In the genomic region with DNA sequence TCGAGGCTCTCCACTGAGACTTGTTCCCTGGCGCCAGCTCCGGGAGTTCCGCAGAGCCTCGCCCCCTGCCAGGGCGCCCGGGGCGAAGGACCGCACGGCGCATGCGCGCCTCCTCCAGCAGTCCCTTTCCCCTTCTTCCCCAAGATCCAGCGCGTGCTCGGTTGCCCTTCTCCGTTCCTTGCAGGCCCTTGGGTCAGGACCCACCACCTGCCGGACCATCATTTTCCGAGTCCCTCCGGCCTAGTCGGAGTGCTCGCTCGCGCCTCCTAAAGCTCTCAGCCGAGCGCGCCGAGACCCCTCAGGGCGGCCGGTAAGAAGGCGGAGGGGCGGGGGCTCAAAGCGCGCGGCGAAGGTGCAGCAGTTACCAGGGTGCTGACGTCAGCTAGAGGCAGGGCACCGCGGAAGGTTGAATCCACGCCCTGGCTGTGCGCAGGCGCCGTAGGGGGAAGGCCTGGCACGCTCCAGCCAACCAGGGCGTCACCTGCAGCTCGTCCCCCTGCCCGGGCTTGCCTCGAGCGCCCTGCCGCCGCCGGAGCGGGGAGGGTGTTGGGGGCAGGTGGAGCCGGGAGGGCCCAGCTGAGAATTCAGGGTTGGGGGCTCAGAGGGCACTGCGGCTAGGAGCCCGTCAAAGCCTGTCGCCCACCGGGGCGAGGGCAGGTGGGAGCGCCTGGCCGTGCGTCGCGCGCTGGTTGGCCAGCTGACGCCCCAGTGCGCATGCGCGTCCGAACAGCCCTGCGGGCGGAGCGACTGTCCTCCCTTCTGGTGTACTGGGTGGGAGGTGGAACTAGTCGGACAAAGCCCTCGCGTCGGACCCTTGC, we compare ENCODE assay signal across 8 cellular contexts. TPM values are rescaled to one million over a fixed set of nuclear protein-coding genes. Genes with fewer than 3 reads are reported as not detected.
DNase-seq lines count a peak whose midpoint lies in the region; ATAC-seq and TF ChIP-seq lines count a peak whose summit lies in the region.

A gene with protein sequence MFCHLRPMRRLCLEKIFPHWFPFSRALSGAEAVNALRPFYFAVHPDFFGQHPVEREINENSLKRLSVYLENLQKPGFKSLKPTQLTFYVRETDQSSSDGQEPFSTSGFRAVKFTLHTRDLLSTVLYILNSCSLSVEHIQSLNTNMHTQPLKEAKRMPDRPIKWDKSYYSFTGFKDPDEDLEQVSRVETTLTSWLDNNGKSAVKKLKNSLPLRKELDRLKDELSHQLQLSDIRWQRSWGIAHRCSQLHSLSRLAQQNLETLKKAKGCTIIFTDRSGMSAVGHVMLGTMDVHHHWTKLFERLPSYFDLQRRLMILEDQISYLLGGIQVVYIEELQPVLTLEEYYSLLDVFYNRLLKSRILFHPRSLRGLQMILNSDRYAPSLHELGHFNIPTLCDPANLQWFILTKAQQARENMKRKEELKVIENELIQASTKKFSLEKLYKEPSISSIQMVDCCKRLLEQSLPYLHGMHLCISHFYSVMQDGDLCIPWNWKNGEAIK (plus strand): TSS at position 757 of the 818 bp plus-strand sequence. CDS start 16,017 bp downstream, outside the sequence.

- H3K9me3 ChIP-seq in DND-41 (ENCODE audit: insufficient read depth, low read length, severe bottlenecking) (no peaks in the 10 kb centered on the region), Karpas-422 (ENCODE audit: low read length) (no peaks in the 10 kb centered on the region)
- H3K9me3 ChIP-seq in naive thymus-derived CD4-positive, alpha-beta T cell (ENCODE audit: control insufficient read depth in 2 of 3, low read length in 3 of 3), result no peaks in the 10 kb centered on the region

- POLR2A ChIA-PET in naive thymus-derived CD4-positive, alpha-beta T cell (lab: Charles Lee), result interaction anchor here (0.6 to 1.4 kb wide), 14 partner anchors 16 to 638 kb away, joined by 3 to 14 read pairs (median 4); a partner anchor contains a TSS

- 0 out of 2 replicates have a peak, but pooled peaks cover 2% of the 10 kb centered on the region for H3K36me3 ChIP-seq in DND-41 (ENCODE audit: insufficient read depth, low read length)
- H3K36me3 ChIP-seq in Karpas-422 (ENCODE audit: insufficient read depth, low read length), result no peaks in the 10 kb centered on the region
- peaks cover 0 to 6% (median 0%) of the 10 kb centered on the region in 3 experiments for H3K36me3 ChIP-seq in naive thymus-derived CD4-positive, alpha-beta T cell (ENCODE audit: control insufficient read depth in 2 of 3, insufficient read depth in 3 of 3, low read length in 3 of 3)

- H3K27me3 Mint-ChIP-seq in activated T-helper 1 cell treated with anti-CD3 and anti-CD28 coated beads, Interleukin-12 subunit alpha, Interleukin-12 subunit beta, Interleukin-2, Interleukin-4 antibody, amounts not matched to agents 30 ng/mL and 10 ng/mL and 1 ng/mL, durations not matched to agents 14 hours and 24 hours and 36 hours (ENCODE audit: insufficient read depth), result peaks cover 4% of the 10 kb centered on the region
- peaks cover 5 to 14% (median 7%) of the 10 kb centered on the region in 5 donors for H3K27me3 Mint-ChIP-seq in naive thymus-derived CD4-positive, alpha-beta T cell
- peaks cover 3 to 5% of the 10 kb centered on the region in 2 donors for H3K27me3 Mint-ChIP-seq in stimulated activated naive B cell treated with anti-CD40 and anti-IgM and Interleukin-4, amounts not matched to agents 10 μg/mL and 1 μg/mL and 100 μg/mL, for 72 hours

- H3K4me3 Mint-ChIP-seq in activated T-helper 1 cell treated with anti-CD3 and anti-CD28 coated beads, Interleukin-12 subunit alpha, Interleukin-12 subunit beta, Interleukin-2, Interleukin-4 antibody, amounts not matched to agents 30 ng/mL and 10 ng/mL and 1 ng/mL, durations not matched to agents 14 hours and 24 hours and 36 hours, result peak within 1 kb of the TSS; percentile 98
- H3K4me3 Mint-ChIP-seq in naive thymus-derived CD4-positive, alpha-beta T cell, result peak within 1 kb of the TSS; percentile 92 to 99 (median 96)
- peak within 1 kb of the TSS; percentile 97 to 98 for H3K4me3 Mint-ChIP-seq in stimulated activated naive B cell treated with anti-CD40 and anti-IgM and Interleukin-4, amounts not matched to agents 10 μg/mL and 1 μg/mL and 100 μg/mL, for 72 hours

- H3K4me2 ChIP-seq in DND-41 (ENCODE audit: insufficient read depth, low read length) (peak within 1 kb of the TSS; percentile 81), Karpas-422 (ENCODE audit: low read depth, low read length, poor library complexity, severe bottlenecking) (peak within 1 kb of the TSS; percentile 99)

- H4K20me1 ChIP-seq in DND-41 (ENCODE audit: insufficient read depth, low read length) (no peaks in the 10 kb centered on the region), Karpas-422 (ENCODE audit: insufficient read depth, low read depth, low read length) (no peaks in the 10 kb centered on the region)

- TF ChIP-seq CTCF in DND-41 (IDR thresholded peaks at IDR 0.05; ENCODE audit: borderline replicate concordance, extremely low read depth, low read length, poor library complexity, severe bottlenecking), result no peak

- DNase-seq in DND-41, result peak; percentile 99
- peak; percentile 99 for DNase-seq in Karpas-422
- peak; percentile 96 for DNase-seq in RKO (ENCODE audit: low spot score)
- DNase-seq in activated T-helper 1 cell treated with anti-CD3 and anti-CD28 coated beads, Interleukin-12 subunit alpha, Interleukin-12 subunit beta, Interleukin-2, Interleukin-4 antibody, amounts not matched to agents 30 ng/mL and 10 ng/mL and 1 ng/mL, durations not matched to agents 14 hours and 24 hours and 36 hours (ENCODE audit: low spot score), result peak; percentile 98
- peak; percentile 96 for DNase-seq in fibroblast of gingiva (ENCODE audit: low read depth)
- peak; percentile 97 to 100 (median 100) for DNase-seq in naive thymus-derived CD4-positive, alpha-beta T cell
- DNase-seq in stimulated activated naive B cell treated with anti-CD40 and anti-IgM and Interleukin-4, amounts not matched to agents 10 μg/mL and 1 μg/mL and 100 μg/mL, for 72 hours, result peak; percentile 99

- no peaks in the 10 kb centered on the region for H3K9me2 ChIP-seq in Karpas-422 (replicated peaks; ENCODE audit: insufficient read depth, low read length)

- peak within 1 kb of the TSS; percentile 97 for H3K27ac Mint-ChIP-seq in activated T-helper 1 cell treated with anti-CD3 and anti-CD28 coated beads, Interleukin-12 subunit alpha, Interleukin-12 subunit beta, Interleukin-2, Interleukin-4 antibody, amounts not matched to agents 30 ng/mL and 10 ng/mL and 1 ng/mL, durations not matched to agents 14 hours and 24 hours and 36 hours
- H3K27ac Mint-ChIP-seq in naive thymus-derived CD4-positive, alpha-beta T cell, result peak within 1 kb of the TSS; percentile 87 to 99 (median 97)
- H3K27ac Mint-ChIP-seq in stimulated activated naive B cell treated with anti-CD40 and anti-IgM and Interleukin-4, amounts not matched to agents 10 μg/mL and 1 μg/mL and 100 μg/mL, for 72 hours, result peak within 1 kb of the TSS; percentile 100

- H3K4me3 ChIP-seq in DND-41 (ENCODE audit: low read depth in 1 of 2, low read length in 2 of 2) (peak within 1 kb of the TSS; percentile 45 to 69), Karpas-422 (ENCODE audit: low read length) (peak within 1 kb of the TSS; percentile 86)
- H3K4me3 ChIP-seq in naive thymus-derived CD4-positive, alpha-beta T cell (ENCODE audit: low read length), result peak within 1 kb of the TSS; percentile 91

- H3K27ac ChIP-seq in DND-41 (ENCODE audit: low read length), result peak within 1 kb of the TSS; percentile 96
- H3K27ac ChIP-seq in Karpas-422 (ENCODE audit: low read length), result peak within 1 kb of the TSS; percentile 87
- peak within 1 kb of the TSS; percentile 89 for H3K27ac ChIP-seq in naive thymus-derived CD4-positive, alpha-beta T cell (ENCODE audit: low read depth, low read length)

- H3K9ac ChIP-seq in DND-41 (ENCODE audit: low read depth, low read length) (peak within 1 kb of the TSS; percentile 70), Karpas-422 (ENCODE audit: low read length) (peak within 1 kb of the TSS; percentile 90)

- H2AFZ ChIP-seq in DND-41 (ENCODE audit: low read depth, low read length), result peak within 1 kb of the TSS; percentile 95
- peak within 1 kb of the TSS; percentile 93 for H2AFZ ChIP-seq in Karpas-422 (ENCODE audit: low read length)

- H3K4me1 ChIP-seq in DND-41 (ENCODE audit: insufficient read depth, low read length), result peaks cover 25% of the 10 kb centered on the region
- peaks cover 39% of the 10 kb centered on the region for H3K4me1 ChIP-seq in Karpas-422 (ENCODE audit: low read length)
- peaks cover 14 to 16% of the 10 kb centered on the region in 2 donors for H3K4me1 ChIP-seq in naive thymus-derived CD4-positive, alpha-beta T cell (ENCODE audit: control insufficient read depth in 2 of 2, insufficient read depth in 2 of 2, low read length in 2 of 2)

- peaks cover 2% of the 10 kb centered on the region for H3K36me3 Mint-ChIP-seq in activated T-helper 1 cell treated with anti-CD3 and anti-CD28 coated beads, Interleukin-12 subunit alpha, Interleukin-12 subunit beta, Interleukin-2, Interleukin-4 antibody, amounts not matched to agents 30 ng/mL and 10 ng/mL and 1 ng/mL, durations not matched to agents 14 hours and 24 hours and 36 hours (ENCODE audit: low read depth)
- H3K36me3 Mint-ChIP-seq in naive thymus-derived CD4-positive, alpha-beta T cell, result peaks cover 0 to 5% (median 4%) of the 10 kb centered on the region in 5 donors
- H3K36me3 Mint-ChIP-seq in stimulated activated naive B cell treated with anti-CD40 and anti-IgM and Interleukin-4, amounts not matched to agents 10 μg/mL and 1 μg/mL and 100 μg/mL, for 72 hours, result peaks cover 1 to 8% of the 10 kb centered on the region in 2 donors

- intact Hi-C loops in activated T-helper 1 cell treated with anti-CD3 and anti-CD28 coated beads, Interleukin-12 subunit alpha, Interleukin-12 subunit beta, Interleukin-2, Interleukin-4 antibody, amounts not matched to agents 30 ng/mL and 10 ng/mL and 1 ng/mL, durations not matched to agents 14 hours and 24 hours and 36 hours (cut with micrococcal nuclease), result loop anchor here (1.0 to 10.0 kb wide), 11 partner anchors 101 to 1533 kb away; a partner anchor contains a TSS
- intact Hi-C loops in naive thymus-derived CD4-positive, alpha-beta T cell (cut with micrococcal nuclease), result loop anchor here (1.0 to 10.0 kb wide), 19 partner anchors 101 to 1733 kb away; a partner anchor contains a TSS

- CTCF ChIA-PET in naive thymus-derived CD4-positive, alpha-beta T cell (lab: Charles Lee), result no interaction called here

- H3K79me2 ChIP-seq in DND-41 (ENCODE audit: insufficient read depth, low read length) (peaks cover 31% of the 10 kb centered on the region), Karpas-422 (ENCODE audit: low read length) (peaks cover 34% of the 10 kb centered on the region)

- no peaks in the 10 kb centered on the region for H3K27me3 ChIP-seq in DND-41 (ENCODE audit: insufficient read depth, low read length, poor library complexity)
- H3K27me3 ChIP-seq in Karpas-422 (ENCODE audit: low read length), result no peaks in the 10 kb centered on the region
- no peaks in the 10 kb centered on the region for H3K27me3 ChIP-seq in naive thymus-derived CD4-positive, alpha-beta T cell (ENCODE audit: control insufficient read depth in 2 of 2, insufficient read depth in 2 of 2, low read length in 2 of 2)

- H3K9me3 Mint-ChIP-seq in activated T-helper 1 cell treated with anti-CD3 and anti-CD28 coated beads, Interleukin-12 subunit alpha, Interleukin-12 subunit beta, Interleukin-2, Interleukin-4 antibody, amounts not matched to agents 30 ng/mL and 10 ng/mL and 1 ng/mL, durations not matched to agents 14 hours and 24 hours and 36 hours, result no peaks in the 10 kb centered on the region
- no peaks in the 10 kb centered on the region for H3K9me3 Mint-ChIP-seq in naive thymus-derived CD4-positive, alpha-beta T cell
- no peaks in the 10 kb centered on the region for H3K9me3 Mint-ChIP-seq in stimulated activated naive B cell treated with anti-CD40 and anti-IgM and Interleukin-4, amounts not matched to agents 10 μg/mL and 1 μg/mL and 100 μg/mL, for 72 hours

- peaks cover 17% of the 10 kb centered on the region for H3K4me1 Mint-ChIP-seq in activated T-helper 1 cell treated with anti-CD3 and anti-CD28 coated beads, Interleukin-12 subunit alpha, Interleukin-12 subunit beta, Interleukin-2, Interleukin-4 antibody, amounts not matched to agents 30 ng/mL and 10 ng/mL and 1 ng/mL, durations not matched to agents 14 hours and 24 hours and 36 hours (ENCODE audit: low read depth)
- H3K4me1 Mint-ChIP-seq in naive thymus-derived CD4-positive, alpha-beta T cell, result peaks cover 12 to 45% (median 34%) of the 10 kb centered on the region in 7 donors
- peaks cover 16 to 23% of the 10 kb centered on the region in 2 donors for H3K4me1 Mint-ChIP-seq in stimulated activated naive B cell treated with anti-CD40 and anti-IgM and Interleukin-4, amounts not matched to agents 10 μg/mL and 1 μg/mL and 100 μg/mL, for 72 hours

- ATAC-seq in DND-41 (ENCODE audit: insufficient read depth, low read depth) (peak; percentile 90), GM21825 (IDR thresholded peaks at IDR 0.05; ENCODE audit: unreplicated experiment) (peak; percentile 90)
- ATAC-seq in naive thymus-derived CD4-positive, alpha-beta T cell, result peak; percentile 97
- peak; percentile 93 to 96 for ATAC-seq in stimulated activated naive B cell treated with anti-CD40 and anti-IgM and Interleukin-4, amounts not matched to agents 10 μg/mL and 1 μg/mL and 100 μg/mL, for 72 hours (replicated peaks)

RNA-seq across cellular contexts. Expression of the gene that starts here (rescaled TPM):
- total RNA-seq in Karpas-422 (2014; rRNA removed; shearing (Covaris generic); ENCODE audit: low replicate concordance), result 8.5 and 42.5 TPM in 2 replicates
- total RNA-seq in activated T-helper 1 cell treated with anti-CD3 and anti-CD28 coated beads, Interleukin-12 subunit alpha, Interleukin-12 subunit beta, Interleukin-2, Interleukin-4 antibody, amounts not matched to agents 30 ng/mL and 10 ng/mL and 1 ng/mL, durations not matched to agents 14 hours and 24 hours and 36 hours, result 13.6 and 14.4 TPM in 2 replicates
- total RNA-seq in naive thymus-derived CD4-positive, alpha-beta T cell, result 10 to 100 TPM in 4 of 5 experiments, 1 to 10 TPM in 1; 7.7 to 19.8 (median 16.1) TPM
- 10 to 100 TPM; 11.3 to 15.7 TPM for polyA plus RNA-seq in naive thymus-derived CD4-positive, alpha-beta T cell

Comparison
In these comparisons a context has a peak if more than half of its experiments do, and no peak if none do; other contexts are left out.
1. Peak in every context shown above with its lines: DNase-seq, ATAC-seq, H3K4me3 ChIP-seq and H3K27ac ChIP-seq.